17 cellular contexts compared by ENCODE assay signal in the genomic region with DNA sequence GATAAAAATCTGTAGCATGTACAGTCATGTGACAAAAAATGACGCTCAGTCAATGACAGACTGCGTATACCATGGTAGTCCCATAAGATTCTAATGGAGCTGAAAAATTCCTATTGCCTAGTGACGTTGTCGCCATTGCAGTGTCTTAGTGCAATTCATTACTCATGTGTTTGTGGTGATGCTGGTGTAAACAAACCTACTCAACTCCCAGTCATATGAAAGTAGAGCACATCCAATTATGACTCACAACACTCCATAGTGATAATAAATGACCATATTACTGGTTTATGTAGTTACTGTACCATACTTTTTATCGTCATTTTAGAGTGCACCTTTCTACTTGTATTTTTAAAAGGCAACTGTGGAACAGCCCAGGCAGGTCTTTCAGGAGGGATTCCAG. TPM values are rescaled to one million over a fixed set of nuclear protein-coding genes. Genes with fewer than 3 reads are reported as not detected.
A peak's percentile ranks its signal among the peaks of the same experiment; 100 is the strongest.
DNase-seq lines count a peak whose midpoint lies in the region; ATAC-seq, FAIRE-seq and TF ChIP-seq lines count a peak whose summit lies in the region.
"Had no signal": no experiment of that assay in that cellular context is flagged by ENCODE, and none has a peak within 500 bp of the region (broad histone marks: within the 10 kb centered on the region; RNA-seq: fewer than 3 reads in every experiment).

No MANE protein-coding gene starts in this region.

- no peaks in the 10 kb centered on the region for H3K36me3 Mint-ChIP-seq in stimulated activated memory B cell treated with anti-CD40 and anti-IgM and Interleukin-4, amounts not matched to agents 10 μg/mL and 1 μg/mL and 100 μg/mL, for 72 hours

- no peak overlapping the region for H4K8ac ChIP-seq in trophoblast cell (ENCODE audit: low read depth, low read length)

- H3K4me1 Mint-ChIP-seq in stimulated activated memory B cell treated with anti-CD40 and anti-IgM and Interleukin-4, amounts not matched to agents 10 μg/mL and 1 μg/mL and 100 μg/mL, for 72 hours = no peaks in the 10 kb centered on the region

- H3K9me1 ChIP-seq in K562 (ENCODE audit: control insufficient read depth, insufficient read depth, low read length) = no peaks in the 10 kb centered on the region

- TF ChIP-seq EP300 in K562 (IDR thresholded peaks at IDR 0.05; ENCODE audit: low read length) = no peak

- no peak overlapping the region for H3K14ac ChIP-seq in trophoblast cell (ENCODE audit: low read length)

- no peak for TF ChIP-seq RAD21 in K562 (CRISPR knock-in tag; conservative IDR thresholded peaks at IDR 0.05 in 1 of 2, IDR thresholded peaks at IDR 0.05 in 1 of 2)

- no peaks in the 10 kb centered on the region for H3K27me3 Mint-ChIP-seq in stimulated activated memory B cell treated with anti-CD40 and anti-IgM and Interleukin-4, amounts not matched to agents 10 μg/mL and 1 μg/mL and 100 μg/mL, for 72 hours

- no peak overlapping the region for H4K12ac ChIP-seq in trophoblast cell (ENCODE audit: low read depth, low read length)

- H2AK5ac ChIP-seq in trophoblast cell (ENCODE audit: low read length) = no peak overlapping the region

- TF ChIP-seq CTCF in K562 (IDR thresholded peaks at IDR 0.05 in 2 of 3, conservative IDR thresholded peaks at IDR 0.05 in 1 of 3; ENCODE audit: insufficient read depth in 2 of 3, low read depth in 1 of 3, low read length in 3 of 3) = no peak

- H3K27ac Mint-ChIP-seq in stimulated activated memory B cell treated with anti-CD40 and anti-IgM and Interleukin-4, amounts not matched to agents 10 μg/mL and 1 μg/mL and 100 μg/mL, for 72 hours = no peak overlapping the region

- H3K27ac ChIP-seq in K562 (ENCODE audit: extremely low read depth, low read depth, low read length) (no peak overlapping the region), trophoblast cell (ENCODE audit: low read depth, low read length) (no peak overlapping the region)
- H3K27ac ChIP-seq: coronary artery, KMS-11, parathyroid adenoma, uterus had no signal

- in situ Hi-C loops in K562 (cut with MboI) = no loop called here

- ATAC-seq in GM21717 (IDR thresholded peaks at IDR 0.05; ENCODE audit: unreplicated experiment) (peak; percentile 61), K562 (no peak)
- no peak for ATAC-seq in stimulated activated memory B cell treated with anti-CD40 and anti-IgM and Interleukin-4, amounts not matched to agents 10 μg/mL and 1 μg/mL and 100 μg/mL, for 72 hours
- ATAC-seq: left lobe of liver; stimulated activated naive CD8-positive, alpha-beta T cell treated with anti-CD3 and anti-CD28 coated beads, Interleukin-15, Interleukin-2, amounts not matched to agents 100 U/mL and 50 U/mL, for 24 hours had no signal

- H3K27me3 ChIP-seq in K562 (ENCODE audit: control insufficient read depth in 2 of 2, insufficient read depth in 2 of 2, low read length in 2 of 2) (no peaks in the 10 kb centered on the region), trophoblast cell (ENCODE audit: insufficient read depth, low read length) (no peaks in the 10 kb centered on the region)
- H3K27me3 ChIP-seq: uterus had no signal

- no peak overlapping the region for H3K18ac ChIP-seq in trophoblast cell (ENCODE audit: low read length)

- no peaks in the 10 kb centered on the region for H3K79me1 ChIP-seq in trophoblast cell (ENCODE audit: low read length)

- H3K9me3 Mint-ChIP-seq in stimulated activated memory B cell treated with anti-CD40 and anti-IgM and Interleukin-4, amounts not matched to agents 10 μg/mL and 1 μg/mL and 100 μg/mL, for 72 hours = no peaks in the 10 kb centered on the region

- H3K9ac ChIP-seq in K562 (ENCODE audit: insufficient read depth in 1 of 2, low read depth in 2 of 2, low read length in 2 of 2) = no peak overlapping the region
- H3K9ac ChIP-seq in trophoblast cell (ENCODE audit: low read length) = no peak overlapping the region
- H3K9ac ChIP-seq: KMS-11, parathyroid adenoma had no signal

- H3K9me3 ChIP-seq in K562 (replicated peaks; ENCODE audit: control insufficient read depth, insufficient read depth, low read depth, low read length) (no peaks in the 10 kb centered on the region), trophoblast cell (ENCODE audit: insufficient read depth, low read depth, low read length) (no peaks in the 10 kb centered on the region)
- H3K9me3 ChIP-seq: uterus had no signal

- H3K4me3 ChIP-seq in K562 (no peak overlapping the region), trophoblast cell (ENCODE audit: low read depth, low read length) (no peak overlapping the region)
- H3K4me3 ChIP-seq: coronary artery, uterus had no signal

- no peak overlapping the region for H2BK120ac ChIP-seq in trophoblast cell (ENCODE audit: insufficient read depth, low read length, poor library complexity)

- H2AFZ ChIP-seq in K562 (ENCODE audit: low read depth, low read length) = peak overlapping the region; percentile 12; the same call in 1 of the 2 replicates
- no peak overlapping the region for H2AFZ ChIP-seq in trophoblast cell (ENCODE audit: insufficient read depth, low read length, poor library complexity)
- H2AFZ ChIP-seq: parathyroid adenoma had no signal

- DNase-seq in HTR-8/SVneo (ENCODE audit: insufficient read length, low spot score) (peak; percentile 38), K562 (ENCODE audit: extremely low read depth in 1 of 4, low spot score in 3 of 4) (no peak), trophoblast cell (peak; percentile 87 to 97), epidermal melanocyte (ENCODE audit: insufficient read length, low spot score) (no peak)
- no peak for DNase-seq in effector CD8-positive, alpha-beta T cell (lab: John Stamatoyannopoulos, UW)
- DNase-seq: activated effector memory CD4-positive, alpha-beta T cell treated with Interleukin-2 at 50 U/mL for 16 hours; C1 segment of cervical spinal cord; NCI-H1436; NCI-H345; stimulated activated naive CD8-positive, alpha-beta T cell treated with anti-CD3 and anti-CD28 coated beads, Interleukin-15, Interleukin-2, amounts not matched to agents 100 U/mL and 50 U/mL, for 24 hours; uterus had no signal

- H3K4me3 Mint-ChIP-seq in stimulated activated memory B cell treated with anti-CD40 and anti-IgM and Interleukin-4, amounts not matched to agents 10 μg/mL and 1 μg/mL and 100 μg/mL, for 72 hours = no peak overlapping the region

- no peak overlapping the region for H4K91ac ChIP-seq in trophoblast cell (ENCODE audit: low read depth, low read length)

- CTCF ChIA-PET in K562 (lab: Yijun Ruan, JAX; ENCODE audit: low intra/inter-chr PET ratio) = no interaction called here

- no peaks in the 10 kb centered on the region for H3K4me1 ChIP-seq in K562 (replicated peaks in 1 of 2; ENCODE audit: control insufficient read depth in 2 of 2, insufficient read depth in 2 of 2, low read length in 2 of 2)
- peaks cover 6 to 7% of the 10 kb centered on the region in 2 experiments for H3K4me1 ChIP-seq in trophoblast cell (ENCODE audit: control insufficient read depth in 1 of 2, insufficient read depth in 2 of 2, low read length in 2 of 2)
- H3K4me1 ChIP-seq: parathyroid adenoma, uterus had no signal

- H3K36me3 ChIP-seq in K562 (ENCODE audit: control insufficient read depth, insufficient read depth, low read length) = no peaks in the 10 kb centered on the region
- H3K36me3 ChIP-seq in trophoblast cell (ENCODE audit: control insufficient read depth in 1 of 2, insufficient read depth in 2 of 2, low read length in 2 of 2) = no peaks in the 10 kb centered on the region
- H3K36me3 ChIP-seq: uterus had no signal

- no peak overlapping the region for H3K23ac ChIP-seq in trophoblast cell (ENCODE audit: low read length)

- BruUV-seq in K562 (replicated peaks; lab: Mats Ljungman, UMichigan) = no TSS peak

- H3K79me2 ChIP-seq in K562 (ENCODE audit: control insufficient read depth, insufficient read depth, low read length) (no peaks in the 10 kb centered on the region), trophoblast cell (ENCODE audit: control insufficient read depth, insufficient read depth, low read length, poor library complexity) (no peaks in the 10 kb centered on the region)
- H3K79me2 ChIP-seq: parathyroid adenoma had no signal

- H3K4me2 ChIP-seq in K562 (ENCODE audit: insufficient read depth, low read length) (no peak overlapping the region), trophoblast cell (ENCODE audit: low read length) (no peak overlapping the region)
- H3K4me2 ChIP-seq: KMS-11 had no signal

- no peaks in the 10 kb centered on the region for H4K20me1 ChIP-seq in K562 (replicated peaks; ENCODE audit: control insufficient read depth, insufficient read depth, low read length)

- H3K4ac ChIP-seq in trophoblast cell (ENCODE audit: low read depth, low read length) = no peak overlapping the region

- FAIRE-seq in HTR-8/SVneo (lab: Jason Lieb, UNC) (peak; percentile 68), K562 (lab: Jason Lieb, UNC) (no peak)

- WGBS in K562 (ENCODE audit: insufficient coverage, low coverage, missing lambda C conversion rate) = 43% methylated on average over 5 of the region's 5 CpGs
- WGBS in trophoblast cell (ENCODE audit: extremely low coverage, insufficient coverage, insufficient read length) = no CpG with 5 or more reads among the region's 5 CpGs

- H2BK12ac ChIP-seq in trophoblast cell (ENCODE audit: low read length) = no peak overlapping the region

- no peak overlapping the region for H2BK5ac ChIP-seq in trophoblast cell (ENCODE audit: low read depth, low read length, poor library complexity)

- POLR2A ChIA-PET in K562 (lab: Yijun Ruan, JAX) = interaction anchor here (1.2 kb wide), 1 partner anchor 11 kb away, joined by 5 read pairs; no protein-coding TSS in a partner anchor

- intact Hi-C loops in K562 (cut with micrococcal nuclease) = no loop called here

- no peak for TF ChIP-seq POLR2A in K562 (conservative IDR thresholded peaks at IDR 0.05)

RNA-seq across cellular contexts. Expression of gene TFAP2A, which starts 45.0 kb away (rescaled TPM):
- 0.51 and 0.55 TPM in 2 replicates for total RNA-seq in K562 (2011; cell fraction: chromatin; rRNA removed; ENCODE audit: low replicate concordance)
- 0.33 TPM in 1 of 2 replicates, not detected in the other for total RNA-seq in K562 (2011; cell fraction: nucleolus; rRNA removed)
- 0.29 and 0.61 TPM in 2 replicates for total RNA-seq in K562 (2011; cell fraction: nucleoplasm; rRNA removed)
- 0.33 TPM in 1 of 2 replicates, not detected in the other for total RNA-seq in K562 (2014; rRNA removed)
- total RNA-seq in K562 (2014; rRNA removed; fragmentation: Illumina TruSeq; extraction: Trizol) = 0.18 TPM in 1 of 2 replicates, not detected in the other
- total RNA-seq in K562 (2015; rRNA removed; fragmentation: Illumina TruSeq; extraction: Trizol) = 0.11 and 0.22 TPM in 2 replicates
- 0.40 and 0.53 TPM in 2 replicates for total RNA-seq in K562 (2021)
- polyA plus RNA-seq in K562 (2011; rRNA removed) = 0.15 and 0.17 TPM in 2 replicates
- 0.19 and 0.22 TPM in 2 replicates for polyA plus RNA-seq in K562 (2011; cell fraction: cytosol; rRNA removed)
- 0.24 and 0.46 TPM in 2 replicates for polyA plus RNA-seq in K562 (2011; cell fraction: nucleus; rRNA removed)
- polyA plus RNA-seq in K562 (2012) = 0.29 and 0.42 TPM in 2 replicates
- 0.37 and 0.54 TPM in 2 replicates for polyA plus RNA-seq in K562 (2014; fragmentation: Illumina TruSeq; extraction: Trizol)
- under 1 TPM; 0.14 to 0.20 TPM for polyA plus RNA-seq in K562 (2014; fragmentation: Nextera tagmentation; extraction: Ambion mirVana)
- polyA plus RNA-seq in K562 (2014; rRNA removed) = 0.15 and 0.36 TPM in 2 replicates
- 0.12 and 0.28 TPM in 2 replicates for polyA minus RNA-seq in K562 (2011; rRNA and poly(A)+ RNA removed)
- 1.0 and 3.5 TPM in 2 replicates for polyA minus RNA-seq in K562 (2011; cell fraction: cytosol; rRNA and poly(A)+ RNA removed)
- 0.40 and 0.56 TPM in 2 replicates for polyA minus RNA-seq in K562 (2011; cell fraction: nucleus; rRNA and poly(A)+ RNA removed)
- 329 and 338 TPM in 2 replicates for polyA plus RNA-seq in trophoblast cell (2013)

Comparison
In these comparisons a context has a peak if more than half of its experiments do, and no peak if none do; other contexts are left out.
1. DNase-seq: peak in HTR-8/SVneo (single experiment) and trophoblast cell (2 of 2); none in K562 (0 of 4), epidermal melanocyte (single experiment) and effector CD8-positive, alpha-beta T cell (single experiment).